Comparison of ENCODE assay signal across 15 cellular contexts in genomic region chr15:36738817-36739216, GRCh38.
DNase-seq lines count a peak whose midpoint lies in the region; ATAC-seq and TF ChIP-seq lines count a peak whose summit lies in the region.
"Had no signal": no experiment of that assay in that cellular context is flagged by ENCODE, and none has a peak within 500 bp of the region (broad histone marks: within the 10 kb centered on the region; RNA-seq: fewer than 3 reads in every experiment).

No MANE protein-coding gene starts in this region.

- no peak for ATAC-seq in HG03039 (IDR thresholded peaks at IDR 0.05; ENCODE audit: unreplicated experiment)
- ATAC-seq: CD8-positive, alpha-beta T cell; GM23338 had no signal

- H3K4me3 ChIP-seq in adipocyte (ENCODE audit: low read length) = no peak overlapping the region
- H3K4me3 ChIP-seq in A673 (ENCODE audit: low read depth, low read length, poor library complexity, severe bottlenecking) = no peak overlapping the region
- H3K4me3 ChIP-seq in PC-9 = no peak overlapping the region
- H3K4me3 ChIP-seq: BLaER1 treated with 17β-estradiol and CSF1 and Interleukin-3, amounts not matched to agents 10 nM and 100 nM; GM23338 had no signal

- no peak overlapping the region for H3K4me2 ChIP-seq in PC-9
- H3K4me2 ChIP-seq: BLaER1 treated with 17β-estradiol and CSF1 and Interleukin-3, amounts not matched to agents 10 nM and 100 nM; GM23338 had no signal

- DNase-seq in HCEC 1CT = peak; percentile 12
- peak; percentile 9 for DNase-seq in adipocyte (ENCODE audit: low read depth)
- peak; percentile 45 for DNase-seq in fibroblast of peridontal ligament (ENCODE audit: extremely low read depth)
- DNase-seq in A673 (ENCODE audit: low spot score) = no peak
- DNase-seq in PC-9 = no peak
- no peak for DNase-seq in superior temporal gyrus (ENCODE audit: extremely low spot score)
- DNase-seq: 8988T; Calu3; CD8-positive, alpha-beta T cell; DMS79 treated with DMSO at 0.1 percent for 48 hours; GF-D8; H7 had no signal

- H3K27ac ChIP-seq in A673 (ENCODE audit: low read depth, low read length, poor library complexity, severe bottlenecking) (no peak overlapping the region), PC-9 (no peak overlapping the region)
- H3K27ac ChIP-seq: BLaER1 treated with 17β-estradiol and CSF1 and Interleukin-3, amounts not matched to agents 10 nM and 100 nM had no signal

- TF ChIP-seq CTCF in A673 (conservative IDR thresholded peaks at IDR 0.05; ENCODE audit: low read depth, low read length) (no peak), PC-9 (conservative IDR thresholded peaks at IDR 0.05) (no peak)

- H3K4me1 ChIP-seq in adipocyte (ENCODE audit: control insufficient read depth, insufficient read depth, low read length) (peaks cover 5% of the 10 kb centered on the region), A673 (ENCODE audit: insufficient read depth, low read length, poor library complexity, severe bottlenecking) (no peaks in the 10 kb centered on the region), PC-9 (replicated peaks; ENCODE audit: insufficient read depth) (peaks cover 11% of the 10 kb centered on the region)
- H3K4me1 ChIP-seq: BLaER1 treated with 17β-estradiol and CSF1 and Interleukin-3, amounts not matched to agents 10 nM and 100 nM had no signal

- H3K36me3 ChIP-seq in adipocyte (ENCODE audit: control insufficient read depth, insufficient read depth, low read length, severe bottlenecking) (peaks cover 3% of the 10 kb centered on the region), A673 (ENCODE audit: insufficient read depth, low read length, poor library complexity, severe bottlenecking) (no peaks in the 10 kb centered on the region), PC-9 (ENCODE audit: low read depth) (no peaks in the 10 kb centered on the region)
- H3K36me3 ChIP-seq: BLaER1 treated with 17β-estradiol and CSF1 and Interleukin-3, amounts not matched to agents 10 nM and 100 nM had no signal

- H3K9ac ChIP-seq in adipocyte (ENCODE audit: low read length) = no peak overlapping the region
- H3K9ac ChIP-seq: BLaER1 treated with 17β-estradiol and CSF1 and Interleukin-3, amounts not matched to agents 10 nM and 100 nM had no signal

- intact Hi-C loops in A673 (cut with micrococcal nuclease; ENCODE audit: unreplicated experiment) = no loop called here
- intact Hi-C loops in PC-9 (cut with micrococcal nuclease; ENCODE audit: unreplicated experiment) = no loop called here

- BruUV-seq in A673 (replicated peaks; lab: Mats Ljungman, UMichigan) = no TSS peak
- no TSS peak for BruUV-seq in PC-9 (replicated peaks; lab: Mats Ljungman, UMichigan)

- H3K27me3 ChIP-seq in adipocyte (replicated peaks; ENCODE audit: control insufficient read depth, insufficient read depth, low read length) (no peaks in the 10 kb centered on the region), A673 (replicated peaks; ENCODE audit: insufficient read depth, low read depth, low read length, poor library complexity) (no peaks in the 10 kb centered on the region), PC-9 (ENCODE audit: insufficient read depth, low read depth) (no peaks in the 10 kb centered on the region)
- H3K27me3 ChIP-seq: BLaER1 treated with 17β-estradiol and CSF1 and Interleukin-3, amounts not matched to agents 10 nM and 100 nM had no signal

- H3K9me3 ChIP-seq in adipocyte (ENCODE audit: control insufficient read depth, low read length) (no peaks in the 10 kb centered on the region), A673 (ENCODE audit: low read depth, low read length, poor library complexity, severe bottlenecking) (no peaks in the 10 kb centered on the region), PC-9 (ENCODE audit: insufficient read depth, low read depth) (no peaks in the 10 kb centered on the region)
- H3K9me3 ChIP-seq: BLaER1 treated with 17β-estradiol and CSF1 and Interleukin-3, amounts not matched to agents 10 nM and 100 nM had no signal

- POLR2A ChIA-PET in A673 (lab: Charles Lee; ENCODE audit: low non-redundant PET) = no interaction called here
- POLR2A ChIA-PET in PC-9 (lab: Charles Lee; ENCODE audit: unreplicated experiment) = no interaction called here

- no peaks in the 10 kb centered on the region; the same call in 1 of the 2 replicates for H3F3A ChIP-seq in PC-9 (ENCODE audit: insufficient read depth, low read depth)

- no peak overlapping the region for H2AFZ ChIP-seq in PC-9
- H2AFZ ChIP-seq: GM23338 had no signal

- H3K79me2 ChIP-seq in PC-9 (ENCODE audit: low read depth) = no peaks in the 10 kb centered on the region; the same call in 1 of the 2 replicates

- H4K20me1 ChIP-seq in PC-9 (ENCODE audit: insufficient read depth) = no peaks in the 10 kb centered on the region
- H4K20me1 ChIP-seq: BLaER1 treated with 17β-estradiol and CSF1 and Interleukin-3, amounts not matched to agents 10 nM and 100 nM had no signal

- CTCF ChIA-PET in A673 (lab: Charles Lee) = no interaction called here
- CTCF ChIA-PET in PC-9 (lab: Charles Lee) = no interaction called here

- no peaks in the 10 kb centered on the region for H3K9me2 ChIP-seq in PC-9 (ENCODE audit: insufficient read depth)

Comparison
In these comparisons a context has a peak if more than half of its experiments do, and no peak if none do; other contexts are left out.
1. DNase-seq: peak in HCEC 1CT (single experiment), adipocyte (single experiment) and fibroblast of peridontal ligament (single experiment); none in A673 (single experiment), PC-9 (0 of 2) and superior temporal gyrus (single experiment).